13 cellular contexts compared by ENCODE assay signal in the genomic region with DNA sequence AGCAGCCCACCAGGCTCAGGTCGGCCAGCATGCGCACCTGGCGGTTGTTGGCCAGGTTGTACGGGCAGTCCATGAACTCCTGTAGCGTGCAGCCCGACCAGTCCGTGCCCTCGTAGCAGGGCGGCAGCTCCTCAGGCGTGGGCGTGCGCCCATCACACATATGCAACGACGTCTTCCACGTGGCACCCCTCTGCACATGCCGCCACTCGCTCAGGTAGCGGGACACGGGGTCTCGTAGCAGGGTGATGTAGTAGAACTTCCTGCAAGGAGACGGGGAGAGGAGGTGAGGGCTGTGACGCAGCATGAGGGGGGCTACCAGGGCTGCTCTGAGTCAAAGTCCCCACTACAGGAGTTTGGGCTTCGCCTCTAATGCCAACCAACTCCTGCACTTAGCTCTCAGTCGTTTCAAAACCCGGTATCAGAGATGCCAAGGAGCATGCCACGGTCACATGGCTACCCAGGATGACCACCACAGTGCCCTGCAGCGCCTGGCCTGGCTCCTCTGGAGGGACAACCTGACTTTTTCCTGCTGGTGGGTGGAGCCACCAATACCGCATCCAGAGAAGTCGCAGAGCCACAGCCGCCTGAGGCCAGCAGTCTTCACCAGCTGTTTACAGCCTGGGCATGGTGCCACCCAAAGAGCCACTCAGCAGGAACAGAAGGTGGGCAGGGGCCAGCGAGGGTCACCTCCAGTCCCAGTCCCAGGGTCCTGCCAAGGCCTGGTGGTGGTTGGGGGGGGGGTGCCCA.
"Had no signal": no experiment of that assay in that cellular context is flagged by ENCODE, and none has a peak within 500 bp of the region (broad histone marks: within the 10 kb centered on the region; RNA-seq: fewer than 3 reads in every experiment).

No MANE protein-coding gene starts in this region.

- H3K36me3 ChIP-seq: neural progenitor cell, right lobe of liver had no signal

- H3K27ac Mint-ChIP-seq: activated naive CD8-positive, alpha-beta T cell treated with anti-CD3 and anti-CD28 coated beads, Interleukin-2, amount 10 ng/mL, durations not matched to agents 7 days and 5 days; neural progenitor cell; T-helper 1 cell treated with Interleukin-12 subunit alpha and Interleukin-12 subunit beta and Interleukin-4 antibody, amounts not matched to agents 30 μg/mL and 1 μg/mL, for 36 hours; WTC11 had no signal

- H3K27me3 ChIP-seq: heart right ventricle, neural progenitor cell, right lobe of liver, suprapubic skin had no signal

- ATAC-seq: activated T-cell treated with anti-CD3 and anti-CD28 coated beads, Interleukin-2, amount 50 U/mL, for 4 hours; lower lobe of right lung; stimulated activated naive CD8-positive, alpha-beta T cell treated with anti-CD3 and anti-CD28 coated beads, Interleukin-15, Interleukin-2, amounts not matched to agents 100 U/mL and 50 U/mL, for 24 hours; WTC11 had no signal

- H3K4me1 Mint-ChIP-seq: activated naive CD8-positive, alpha-beta T cell treated with anti-CD3 and anti-CD28 coated beads, Interleukin-2, amount 10 ng/mL, durations not matched to agents 7 days and 5 days; neural progenitor cell; WTC11 had no signal

- H3K4me1 ChIP-seq: lower lobe of right lung, neural progenitor cell had no signal

- H3K27ac ChIP-seq: heart right ventricle, lower lobe of right lung, neural progenitor cell, right lobe of liver, SK-N-MC, suprapubic skin had no signal

- H3K9ac ChIP-seq: neural progenitor cell had no signal

- H3K4me3 ChIP-seq: heart right ventricle, lower lobe of right lung, neural progenitor cell, right lobe of liver, SK-N-MC, suprapubic skin had no signal

- DNase-seq: activated CD4-positive, alpha-beta T cell treated with anti-CD3 and anti-CD28 coated beads for 48 hours; activated gamma-delta T cell treated with Interleukin-2 at 50 U/mL for 16 hours; activated naive CD8-positive, alpha-beta T cell treated with anti-CD3 and anti-CD28 coated beads, Interleukin-2, amount 10 ng/mL, durations not matched to agents 7 days and 5 days; activated T-cell treated with anti-CD3 and anti-CD28 coated beads, Interleukin-2, amount 50 U/mL, for 4 hours; lower lobe of right lung had no signal

- H3K4me3 Mint-ChIP-seq: activated naive CD8-positive, alpha-beta T cell treated with anti-CD3 and anti-CD28 coated beads, Interleukin-2, amount 10 ng/mL, durations not matched to agents 7 days and 5 days; activated T-cell treated with anti-CD3 and anti-CD28 coated beads, Interleukin-2, amount 50 U/mL, for 4 hours; neural progenitor cell; T-helper 1 cell treated with Interleukin-12 subunit alpha and Interleukin-12 subunit beta and Interleukin-4 antibody, amounts not matched to agents 30 μg/mL and 1 μg/mL, for 36 hours; WTC11 had no signal

- H3K27me3 Mint-ChIP-seq: activated naive CD8-positive, alpha-beta T cell treated with anti-CD3 and anti-CD28 coated beads, Interleukin-2, amount 10 ng/mL, durations not matched to agents 7 days and 5 days had no signal

- H3K36me3 Mint-ChIP-seq: activated naive CD8-positive, alpha-beta T cell treated with anti-CD3 and anti-CD28 coated beads, Interleukin-2, amount 10 ng/mL, durations not matched to agents 7 days and 5 days; neural progenitor cell had no signal

- H3K9me3 Mint-ChIP-seq: activated naive CD8-positive, alpha-beta T cell treated with anti-CD3 and anti-CD28 coated beads, Interleukin-2, amount 10 ng/mL, durations not matched to agents 7 days and 5 days; activated T-cell treated with anti-CD3 and anti-CD28 coated beads, Interleukin-2, amount 50 U/mL, for 4 hours; neural progenitor cell; WTC11 had no signal

- H3K9me3 ChIP-seq: heart right ventricle, lower lobe of right lung, right lobe of liver, suprapubic skin had no signal
